ENCODE assay signal across 9 cellular contexts in the genomic region with DNA sequence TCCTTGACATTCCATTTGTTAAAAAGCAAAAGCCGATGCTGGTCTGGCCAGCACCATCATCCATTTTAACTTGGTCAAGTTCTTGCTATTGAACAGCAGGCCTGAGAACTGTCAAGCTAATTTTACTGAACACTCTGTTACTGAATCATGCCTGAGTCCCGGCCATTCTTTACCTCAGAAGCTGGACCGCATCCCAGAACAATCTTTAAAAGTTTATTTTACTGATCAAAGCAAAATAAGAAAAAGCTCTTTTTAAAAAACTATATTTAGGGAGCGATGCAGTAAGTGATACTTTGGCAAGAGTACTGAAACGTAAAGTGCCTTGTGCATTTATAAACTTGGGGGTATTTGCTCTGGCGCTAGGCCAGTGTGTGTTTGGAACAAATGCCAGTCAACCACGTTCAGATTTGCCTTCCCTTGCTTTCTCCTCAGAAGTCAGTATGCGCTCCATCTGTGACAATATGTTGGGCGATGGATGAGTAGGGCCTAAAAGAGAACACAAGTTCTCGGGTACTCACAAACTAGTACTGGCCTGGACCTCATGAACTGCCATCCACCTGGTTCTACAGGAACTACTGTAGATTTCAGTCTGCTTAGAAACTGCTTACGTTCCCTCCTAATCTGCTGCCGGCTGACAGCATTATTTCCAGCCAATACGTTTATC.
DNase-seq lines count a peak whose midpoint lies in the region; ATAC-seq, FAIRE-seq and TF ChIP-seq lines count a peak whose summit lies in the region.
"Had no signal": no experiment of that assay in that cellular context is flagged by ENCODE, and none has a peak within 500 bp of the region (broad histone marks: within the 10 kb centered on the region; RNA-seq: fewer than 3 reads in every experiment).

No MANE protein-coding gene starts in this region.

- no peak overlapping the region for H3K9ac ChIP-seq in adipocyte (ENCODE audit: low read length)

- H3K36me3 ChIP-seq in adipocyte (ENCODE audit: control insufficient read depth, insufficient read depth, low read length, severe bottlenecking) (peaks cover 14% of the 10 kb centered on the region), pancreas (no peaks in the 10 kb centered on the region)

- DNase-seq in DMS79 treated with DMSO at 0.1 percent for 48 hours (lab: John Stamatoyannopoulos, UW) (peak; percentile 90), adipocyte (ENCODE audit: low read depth) (peak; percentile 96), fibroblast of villous mesenchyme (ENCODE audit: low read depth) (peak; percentile 63), pancreas (peak in 4 of 6 donors; percentile 31 to 58 (median 40)), KG1 (lab: John Stamatoyannopoulos, UW) (no peak)
- no peak for DNase-seq in activated CD8-positive, alpha-beta T cell treated with anti-CD3 and anti-CD28 coated beads, Interleukin-2, amount 10 ng/mL, durations not matched to agents 7 days and 5 days
- DNase-seq in CD4-positive, alpha-beta T cell = no peak
- DNase-seq: activated gamma-delta T cell treated with Interleukin-2 at 50 U/mL for 16 hours had no signal

- no peaks in the 10 kb centered on the region for H3K9me3 Mint-ChIP-seq in activated CD8-positive, alpha-beta T cell treated with anti-CD3 and anti-CD28 coated beads, Interleukin-2, amount 10 ng/mL, durations not matched to agents 7 days and 5 days (ENCODE audit: insufficient read depth)
- no peaks in the 10 kb centered on the region for H3K9me3 Mint-ChIP-seq in CD4-positive, alpha-beta T cell

- WGBS in pancreas, 2 donors = 15 to 20% methylated on average over 13 of the region's 13 CpGs

- H3K27ac ChIP-seq in pancreas = peak overlapping the region in 2 of 4 donors; percentile 34 to 53
- no peak overlapping the region for H3K27ac ChIP-seq in CD4-positive, alpha-beta T cell (ENCODE audit: low read depth, low read length)

- intact Hi-C loops in pancreas (cut with DNase I) = no loop called here
- intact Hi-C loops in CD4-positive, alpha-beta T cell (cut with DNase I, micrococcal nuclease) = no loop called here

- CTCF ChIA-PET in activated CD8-positive, alpha-beta T cell treated with anti-CD3 and anti-CD28 coated beads, Interleukin-2, amount 10 ng/mL, durations not matched to agents 7 days and 5 days (lab: Charles Lee) = interaction anchor here (2.2 kb wide), 1 partner anchor 14 kb away, joined by 7 read pairs; no protein-coding TSS in a partner anchor
- CTCF ChIA-PET in CD4-positive, alpha-beta T cell (lab: Charles Lee) = no interaction called here

- POLR2A ChIA-PET in activated CD8-positive, alpha-beta T cell treated with anti-CD3 and anti-CD28 coated beads, Interleukin-2, amount 10 ng/mL, durations not matched to agents 7 days and 5 days (lab: Charles Lee) = no interaction called here
- POLR2A ChIA-PET in CD4-positive, alpha-beta T cell (lab: Charles Lee) = no interaction called here

- no peak overlapping the region for H3K27ac Mint-ChIP-seq in activated CD8-positive, alpha-beta T cell treated with anti-CD3 and anti-CD28 coated beads, Interleukin-2, amount 10 ng/mL, durations not matched to agents 7 days and 5 days
- H3K27ac Mint-ChIP-seq in CD4-positive, alpha-beta T cell = no peak overlapping the region

- no peaks in the 10 kb centered on the region for H3K4me1 Mint-ChIP-seq in activated CD8-positive, alpha-beta T cell treated with anti-CD3 and anti-CD28 coated beads, Interleukin-2, amount 10 ng/mL, durations not matched to agents 7 days and 5 days (ENCODE audit: low read depth)
- no peaks in the 10 kb centered on the region for H3K4me1 Mint-ChIP-seq in CD4-positive, alpha-beta T cell (ENCODE audit: low read depth)

- no peak overlapping the region for H3K4me3 ChIP-seq in adipocyte (ENCODE audit: low read length)
- H3K4me3 ChIP-seq in fibroblast of villous mesenchyme (ENCODE audit: low read depth, low read length) = no peak overlapping the region
- no peak overlapping the region for H3K4me3 ChIP-seq in pancreas

- peak; percentile 60 to 76 (median 70) for ATAC-seq in pancreas
- no peak for ATAC-seq in GM18907 (IDR thresholded peaks at IDR 0.05; ENCODE audit: unreplicated experiment)
- no peak for ATAC-seq in activated CD8-positive, alpha-beta T cell treated with anti-CD3 and anti-CD28 coated beads, Interleukin-2, amount 10 ng/mL, durations not matched to agents 7 days and 5 days
- no peak for ATAC-seq in CD4-positive, alpha-beta T cell (ENCODE audit: poor library complexity)

- H3K36me3 Mint-ChIP-seq in activated CD8-positive, alpha-beta T cell treated with anti-CD3 and anti-CD28 coated beads, Interleukin-2, amount 10 ng/mL, durations not matched to agents 7 days and 5 days (ENCODE audit: low read depth) = peaks cover 4% of the 10 kb centered on the region
- H3K36me3 Mint-ChIP-seq in CD4-positive, alpha-beta T cell (ENCODE audit: low read depth) = peaks cover 44% of the 10 kb centered on the region

- TF ChIP-seq CTCF in fibroblast of villous mesenchyme (IDR thresholded peaks at IDR 0.05; ENCODE audit: insufficient read depth, low read depth, low read length) = no peak
- no peak for TF ChIP-seq CTCF in pancreas (IDR thresholded peaks at IDR 0.05)
- TF ChIP-seq CTCF in CD4-positive, alpha-beta T cell (IDR thresholded peaks at IDR 0.05) = no peak

- H3K9me3 ChIP-seq in adipocyte (ENCODE audit: control insufficient read depth, low read length) = no peaks in the 10 kb centered on the region
- H3K9me3 ChIP-seq in pancreas = no peaks in the 10 kb centered on the region
- H3K9me3 ChIP-seq in CD4-positive, alpha-beta T cell (ENCODE audit: control insufficient read depth, low read length) = no peaks in the 10 kb centered on the region

- no peaks in the 10 kb centered on the region for H3K27me3 ChIP-seq in adipocyte (replicated peaks; ENCODE audit: control insufficient read depth, insufficient read depth, low read length)
- H3K27me3 ChIP-seq in pancreas = no peaks in the 10 kb centered on the region
- no peaks in the 10 kb centered on the region for H3K27me3 ChIP-seq in CD4-positive, alpha-beta T cell (ENCODE audit: control insufficient read depth, insufficient read depth, low read length)

- FAIRE-seq in pancreas (lab: Jason Lieb, UNC) = peak; percentile 63

- H3K27me3 Mint-ChIP-seq in activated CD8-positive, alpha-beta T cell treated with anti-CD3 and anti-CD28 coated beads, Interleukin-2, amount 10 ng/mL, durations not matched to agents 7 days and 5 days (ENCODE audit: low read depth) = no peaks in the 10 kb centered on the region
- no peaks in the 10 kb centered on the region for H3K27me3 Mint-ChIP-seq in CD4-positive, alpha-beta T cell

- no peak overlapping the region for H3K4me3 Mint-ChIP-seq in activated CD8-positive, alpha-beta T cell treated with anti-CD3 and anti-CD28 coated beads, Interleukin-2, amount 10 ng/mL, durations not matched to agents 7 days and 5 days
- H3K4me3 Mint-ChIP-seq in CD4-positive, alpha-beta T cell = no peak overlapping the region

- H3K4me1 ChIP-seq in adipocyte (ENCODE audit: control insufficient read depth, insufficient read depth, low read length) (peaks cover 38% of the 10 kb centered on the region), pancreas (peaks cover 11 to 37% (median 27%) of the 10 kb centered on the region in 3 donors)

Comparison
In these comparisons a context has a peak if more than half of its experiments do, and no peak if none do; other contexts are left out.
1. DNase-seq: peak in DMS79 treated with DMSO at 0.1 percent for 48 hours (single experiment), adipocyte (single experiment), fibroblast of villous mesenchyme (single experiment) and pancreas (4 of 6); none in activated CD8-positive, alpha-beta T cell treated with anti-CD3 and anti-CD28 coated beads, Interleukin-2, amount 10 ng/mL, durations not matched to agents 7 days and 5 days (single experiment), CD4-positive, alpha-beta T cell (0 of 10) and KG1 (single experiment).
2. ATAC-seq: peak in pancreas (4 of 4); none in GM18907 (single experiment), activated CD8-positive, alpha-beta T cell treated with anti-CD3 and anti-CD28 coated beads, Interleukin-2, amount 10 ng/mL, durations not matched to agents 7 days and 5 days (single experiment) and CD4-positive, alpha-beta T cell (single experiment).